ENCODE assay signal across 8 cellular contexts in the genomic region with DNA sequence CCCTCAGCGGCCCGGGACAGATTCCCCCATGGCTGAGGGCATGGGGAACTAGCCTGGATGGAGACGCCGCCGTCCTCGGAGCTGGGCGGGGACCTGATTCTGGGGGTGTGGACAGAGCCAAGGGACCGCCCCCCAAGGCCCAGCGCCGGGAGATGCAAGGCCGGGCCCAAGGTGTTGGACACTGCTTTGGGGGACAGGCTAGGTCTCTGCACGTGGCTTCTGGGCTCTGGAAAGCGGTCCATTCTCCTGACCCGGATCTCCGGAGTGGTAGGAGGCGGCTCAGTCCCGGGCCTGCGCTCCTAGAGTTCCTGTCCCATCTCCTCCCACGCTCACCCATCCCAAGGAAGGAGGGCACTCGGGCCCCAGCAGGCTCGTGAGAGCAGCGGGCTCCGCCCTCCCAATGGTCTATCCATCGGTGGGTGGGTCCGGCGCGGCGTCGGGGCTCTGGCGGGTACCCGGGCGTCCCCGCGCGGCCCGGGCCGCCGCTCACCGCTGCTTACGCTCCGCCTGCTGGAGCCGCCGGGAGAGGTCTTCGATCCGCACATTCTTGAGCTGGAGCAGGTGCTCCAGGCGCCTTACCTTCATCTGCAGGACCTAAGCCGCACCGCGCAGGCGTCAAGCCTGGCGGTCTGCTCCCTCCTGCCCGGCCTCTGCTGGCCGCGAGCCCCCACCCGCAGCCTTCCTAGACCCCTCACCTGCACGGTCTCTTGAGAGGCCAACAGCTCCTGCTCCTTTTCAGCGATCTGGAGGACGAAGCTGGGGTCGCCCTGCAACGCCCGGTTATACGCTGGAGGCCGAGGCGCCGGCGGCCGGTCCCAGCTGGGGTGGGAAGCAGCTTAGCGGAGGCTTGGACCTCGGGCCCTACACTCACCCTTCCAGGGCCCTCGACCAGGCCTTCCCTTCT. TPM values are rescaled to one million over a fixed set of nuclear protein-coding genes. Genes with fewer than 3 reads are reported as not detected.
DNase-seq lines count a peak whose midpoint lies in the region; ATAC-seq, FAIRE-seq and TF ChIP-seq lines count a peak whose summit lies in the region.

No MANE protein-coding gene starts in this region.

- peak overlapping the region; percentile 43 to 55 for H3K9ac ChIP-seq in kidney (ENCODE audit: low read length in 2 of 2)

- H3K4me1 ChIP-seq in SJSA1 (replicated peaks), result peaks cover 14% of the 10 kb centered on the region
- peaks cover 10 to 19% of the 10 kb centered on the region in 2 donors for H3K4me1 ChIP-seq in kidney (ENCODE audit: control insufficient read depth in 1 of 2, insufficient read depth in 1 of 2, low read depth in 1 of 2, low read length in 2 of 2)

- H3K27ac ChIP-seq in SJSA1 (no peak overlapping the region), kidney (ENCODE audit: low read depth in 2 of 2, low read length in 2 of 2) (no peak overlapping the region)

- intact Hi-C loops in kidney (cut with DNase I), result no loop called here

- FAIRE-seq in bronchial epithelial cell (lab: Jason Lieb, UNC) (no peak), kidney (lab: Jason Lieb, UNC) (no peak)

- TF ChIP-seq CTCF in bronchial epithelial cell (IDR thresholded peaks at IDR 0.05; ENCODE audit: insufficient read depth, low read length, severe bottlenecking) (peak; percentile 14), kidney (IDR thresholded peaks at IDR 0.05; ENCODE audit: borderline replicate concordance, extremely low read depth, insufficient read depth) (no peak)

- H3K27me3 ChIP-seq in SJSA1 (replicated peaks), result peaks cover 15% of the 10 kb centered on the region
- H3K27me3 ChIP-seq in bronchial epithelial cell (ENCODE audit: control insufficient read depth, insufficient read depth, low read length), result peaks cover 3% of the 10 kb centered on the region

- H3K36me3 ChIP-seq in SJSA1 (peaks cover 11% of the 10 kb centered on the region), bronchial epithelial cell (ENCODE audit: control insufficient read depth, insufficient read depth, low read length) (no peaks in the 10 kb centered on the region), kidney (ENCODE audit: control insufficient read depth in 1 of 2, insufficient read depth in 2 of 2, low read length in 2 of 2) (no peaks in the 10 kb centered on the region)

- H3K9me3 ChIP-seq in SJSA1 (replicated peaks), result no peaks in the 10 kb centered on the region; the same call in 1 of the 2 replicates
- no peaks in the 10 kb centered on the region for H3K9me3 ChIP-seq in kidney (ENCODE audit: control insufficient read depth in 1 of 2, low read length in 2 of 2)

- H3K4me3 ChIP-seq in SJSA1 (0 out of 2 replicates have a peak overlapping the region, but pooled peaks have one; percentile 12), bronchial epithelial cell (ENCODE audit: low read depth, low read length) (peak overlapping the region; percentile 43), kidney (ENCODE audit: low read length in 2 of 2) (peak overlapping the region; percentile 61 to 69)

- peak; percentile 47 for DNase-seq in activated T-cell treated with anti-CD3 and anti-CD28 coated beads for 48 hours (ENCODE audit: low read depth)
- DNase-seq in activated T-cell treated with anti-CD3 and anti-CD28 coated beads for 4 hours, result no peak
- no peak for DNase-seq in SJSA1 (ENCODE audit: low read depth in 1 of 2, low spot score in 2 of 2)
- peak; percentile 26 for DNase-seq in bronchial epithelial cell (ENCODE audit: low read depth)
- peak; percentile 88 for DNase-seq in kidney
- peak; percentile 55 for DNase-seq in stimulated activated CD4-positive, alpha-beta T cell treated with anti-CD3 and anti-CD28 coated beads, Interleukin-4, amount 100 ng/mL, for 1 hour

- ATAC-seq in HG03521 (IDR thresholded peaks at IDR 0.05; ENCODE audit: unreplicated experiment) (no peak), HG03378 (IDR thresholded peaks at IDR 0.05; ENCODE audit: unreplicated experiment) (no peak)

RNA-seq across cellular contexts. Expression of a gene that starts 3.3 kb away (rescaled TPM):
- not detected in 2 replicates for total RNA-seq in SJSA1 (2014; rRNA removed; shearing (Covaris generic))
- total RNA-seq in bronchial epithelial cell (under 0.01 TPM in 1 of 2 replicates, not detected in the other), kidney (3.4 TPM)
- polyA plus RNA-seq in kidney (ENCODE audit: insufficient read depth, low read depth, low replicate concordance), result 3.8 TPM

RNA-seq across cellular contexts. Expression of a gene that starts 8.6 kb away (rescaled TPM):
- total RNA-seq in SJSA1 (2014; rRNA removed; shearing (Covaris generic)), result 144 and 158 TPM in 2 replicates
- total RNA-seq in bronchial epithelial cell, result 67.8 and 87.4 TPM in 2 replicates
- total RNA-seq in kidney, result 99.8 TPM
- polyA plus RNA-seq in kidney (ENCODE audit: insufficient read depth, low read depth, low replicate concordance), result 56.2 TPM

RNA-seq across cellular contexts. Expression of a gene that starts 10.4 kb away (rescaled TPM):
- total RNA-seq in SJSA1 (2014; rRNA removed; shearing (Covaris generic)), result 31.9 and 40.0 TPM in 2 replicates
- total RNA-seq in bronchial epithelial cell (15.0 and 15.4 TPM in 2 replicates), kidney (26.3 TPM)
- 31.8 TPM for polyA plus RNA-seq in kidney (ENCODE audit: insufficient read depth, low read depth, low replicate concordance)

RNA-seq across cellular contexts. Expression of a gene that starts 18.1 kb away (rescaled TPM):
- 74.6 and 76.0 TPM in 2 replicates for total RNA-seq in SJSA1 (2014; rRNA removed; shearing (Covaris generic))
- total RNA-seq in bronchial epithelial cell (7.6 and 17.9 TPM in 2 replicates), kidney (40.3 TPM)
- polyA plus RNA-seq in kidney (ENCODE audit: insufficient read depth, low read depth, low replicate concordance), result 24.1 TPM

RNA-seq across cellular contexts. Expression of a gene that starts 42.4 kb away (rescaled TPM):
- 17.2 and 17.7 TPM in 2 replicates for total RNA-seq in SJSA1 (2014; rRNA removed; shearing (Covaris generic))
- total RNA-seq in bronchial epithelial cell, result 9.5 and 12.4 TPM in 2 replicates
- total RNA-seq in kidney, result 19.5 TPM
- 16.0 TPM for polyA plus RNA-seq in kidney (ENCODE audit: insufficient read depth, low read depth, low replicate concordance)

Comparison
In these comparisons a context has a peak if more than half of its experiments do, and no peak if none do; other contexts are left out.
1. DNase-seq: peak in activated T-cell treated with anti-CD3 and anti-CD28 coated beads for 48 hours (single experiment), bronchial epithelial cell (single experiment), kidney (single experiment) and stimulated activated CD4-positive, alpha-beta T cell treated with anti-CD3 and anti-CD28 coated beads, Interleukin-4, amount 100 ng/mL, for 1 hour (single experiment); none in activated T-cell treated with anti-CD3 and anti-CD28 coated beads for 4 hours (single experiment) and SJSA1 (0 of 2).
2. H3K4me3 ChIP-seq: peak in every context shown above with its lines; median percentile 65 in kidney; 43 in bronchial epithelial cell; 12 in SJSA1.